19 cellular contexts compared by ENCODE assay signal in the genomic region with DNA sequence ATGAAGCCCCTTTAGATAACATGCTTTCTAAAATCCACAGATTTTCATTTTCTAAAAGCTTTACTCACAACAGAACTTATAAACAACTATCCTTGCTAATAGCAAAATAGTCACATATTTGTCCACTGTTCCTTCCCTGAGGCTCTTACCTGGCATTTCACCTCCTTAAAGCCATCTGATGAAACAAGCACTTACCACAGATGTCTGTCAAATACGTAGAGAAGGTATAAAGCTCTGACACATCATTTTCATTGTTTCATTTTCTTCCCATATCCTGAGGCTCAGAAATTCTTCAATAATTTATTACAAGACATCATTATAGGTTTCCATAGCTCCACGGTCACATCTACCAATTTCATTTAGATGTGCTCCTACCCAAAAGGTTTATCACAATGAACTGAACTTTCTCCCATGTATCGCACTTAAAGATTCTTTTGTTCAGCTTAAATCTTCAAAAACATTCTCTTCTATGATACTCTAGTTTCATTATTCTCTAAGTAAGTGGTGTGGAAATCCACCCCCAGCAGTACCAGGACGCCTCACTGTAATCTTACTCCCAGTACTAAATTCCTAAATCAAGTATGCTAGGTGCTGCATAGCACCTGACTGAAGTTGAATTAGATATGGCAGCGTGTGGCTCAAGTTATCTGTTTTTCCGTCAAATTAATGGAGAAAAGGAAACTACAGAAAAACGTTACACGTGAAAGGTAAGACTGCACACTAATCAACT.
DNase-seq lines count a peak whose midpoint lies in the region; ATAC-seq, FAIRE-seq and TF ChIP-seq lines count a peak whose summit lies in the region.
"Had no signal": no experiment of that assay in that cellular context is flagged by ENCODE, and none has a peak within 500 bp of the region (broad histone marks: within the 10 kb centered on the region; RNA-seq: fewer than 3 reads in every experiment).

No MANE protein-coding gene starts in this region.

- TF ChIP-seq CTCF in K562 (IDR thresholded peaks at IDR 0.05 in 2 of 3, conservative IDR thresholded peaks at IDR 0.05 in 1 of 3; ENCODE audit: insufficient read depth in 2 of 3, low read depth in 1 of 3, low read length in 3 of 3) (no peak), epithelial cell of esophagus (IDR thresholded peaks at IDR 0.05; ENCODE audit: insufficient read depth, low read depth, low read length, missing control alignments) (no peak), neural cell (IDR thresholded peaks at IDR 0.05; ENCODE audit: poor library complexity, severe bottlenecking) (no peak), smooth muscle cell (IDR thresholded peaks at IDR 0.05; ENCODE audit: borderline replicate concordance, insufficient read depth, poor library complexity, severe bottlenecking) (no peak), pancreas (IDR thresholded peaks at IDR 0.05) (no peak)

- H3K9me2 ChIP-seq in neural cell (ENCODE audit: insufficient read depth, low read length): no peaks in the 10 kb centered on the region

- POLR2A ChIA-PET in K562 (lab: Yijun Ruan, JAX): interaction anchor here (1.1 to 1.4 kb wide), 2 partner anchors 13 to 27 kb away, joined by 3 read pairs; no protein-coding TSS in a partner anchor

- 86% methylated on average over 8 of the region's 8 CpGs for WGBS in K562 (ENCODE audit: insufficient coverage, low coverage, missing lambda C conversion rate)
- WGBS in smooth muscle cell (ENCODE audit: low lambda C conversion rate): 94% methylated on average over 8 of the region's 8 CpGs
- WGBS in pancreas, 2 donors: 85 to 95% methylated on average over 8 of the region's 8 CpGs

- intact Hi-C loops in K562 (cut with micrococcal nuclease): no loop called here
- intact Hi-C loops in pancreas (cut with DNase I): no loop called here
- intact Hi-C loops in left ventricle myocardium superior (cut with micrococcal nuclease): no loop called here

- H4K20me1 ChIP-seq in K562 (replicated peaks; ENCODE audit: control insufficient read depth, insufficient read depth, low read length) (peaks cover 13% of the 10 kb centered on the region), neural cell (ENCODE audit: insufficient read depth) (no peaks in the 10 kb centered on the region), smooth muscle cell (ENCODE audit: low read depth) (peaks cover 3% of the 10 kb centered on the region)

- TF ChIP-seq RAD21 in K562 (CRISPR knock-in tag; conservative IDR thresholded peaks at IDR 0.05 in 1 of 2, IDR thresholded peaks at IDR 0.05 in 1 of 2) (no peak), neural cell (conservative IDR thresholded peaks at IDR 0.05) (no peak)

- H3K9ac ChIP-seq in K562 (ENCODE audit: insufficient read depth in 1 of 2, low read depth in 2 of 2, low read length in 2 of 2): no peak overlapping the region
- H3K9ac ChIP-seq in neural cell (ENCODE audit: low read length): no peak overlapping the region
- no peak overlapping the region for H3K9ac ChIP-seq in smooth muscle cell (ENCODE audit: low read depth)
- H3K9ac ChIP-seq: BLaER1 treated with 17β-estradiol and CSF1 and Interleukin-3, amounts not matched to agents 10 nM and 100 nM had no signal

- BruUV-seq in K562 (replicated peaks; lab: Mats Ljungman, UMichigan): no TSS peak

- ATAC-seq in K562 (no peak), pancreas (no peak), GM21737 (IDR thresholded peaks at IDR 0.05; ENCODE audit: unreplicated experiment) (no peak), left ventricle myocardium superior (no peak)

- no peak overlapping the region for H3K4me2 ChIP-seq in K562 (ENCODE audit: insufficient read depth, low read length)
- no peak overlapping the region for H3K4me2 ChIP-seq in neural cell (ENCODE audit: low read length)
- no peak overlapping the region for H3K4me2 ChIP-seq in smooth muscle cell
- H3K4me2 ChIP-seq: BLaER1 treated with 17β-estradiol and CSF1 and Interleukin-3, amounts not matched to agents 10 nM and 100 nM had no signal

- H3K4me1 ChIP-seq in K562 (replicated peaks in 1 of 2; ENCODE audit: control insufficient read depth in 2 of 2, insufficient read depth in 2 of 2, low read length in 2 of 2) (no peaks in the 10 kb centered on the region; a peak in 1 of 5 replicates), smooth muscle cell (ENCODE audit: low read depth) (peaks cover 14% of the 10 kb centered on the region), pancreas (no peaks in the 10 kb centered on the region)

- H3K9me1 ChIP-seq in K562 (ENCODE audit: control insufficient read depth, insufficient read depth, low read length): no peaks in the 10 kb centered on the region

- H3K9me3 ChIP-seq in K562 (replicated peaks; ENCODE audit: control insufficient read depth, insufficient read depth, low read depth, low read length) (no peaks in the 10 kb centered on the region), neural cell (ENCODE audit: low read length) (no peaks in the 10 kb centered on the region), smooth muscle cell (replicated peaks; ENCODE audit: low read depth) (no peaks in the 10 kb centered on the region), pancreas (no peaks in the 10 kb centered on the region)
- H3K9me3 ChIP-seq: BE2C; BLaER1 treated with 17β-estradiol and CSF1 and Interleukin-3, amounts not matched to agents 10 nM and 100 nM; HAP-1 had no signal

- H3K36me3 ChIP-seq in K562 (ENCODE audit: control insufficient read depth, insufficient read depth, low read length) (peaks cover 19% of the 10 kb centered on the region), neural cell (ENCODE audit: insufficient read depth, low read length) (no peaks in the 10 kb centered on the region), smooth muscle cell (ENCODE audit: low read depth) (no peaks in the 10 kb centered on the region), pancreas (no peaks in the 10 kb centered on the region)
- H3K36me3 ChIP-seq: BLaER1 treated with 17β-estradiol and CSF1 and Interleukin-3, amounts not matched to agents 10 nM and 100 nM; HAP-1 had no signal

- H3F3A ChIP-seq in neural cell (ENCODE audit: insufficient read depth, low read length, poor library complexity, severe bottlenecking): no peaks in the 10 kb centered on the region
- peaks cover 18% of the 10 kb centered on the region for H3F3A ChIP-seq in smooth muscle cell (ENCODE audit: low read depth)

- in situ Hi-C loops in K562 (cut with MboI): no loop called here

- H3K4me3 ChIP-seq in K562: no peak overlapping the region
- no peak overlapping the region for H3K4me3 ChIP-seq in epithelial cell of esophagus (ENCODE audit: low read length)
- H3K4me3 ChIP-seq in neural cell (ENCODE audit: low read length): no peak overlapping the region
- H3K4me3 ChIP-seq in smooth muscle cell: no peak overlapping the region
- H3K4me3 ChIP-seq in pancreas: no peak overlapping the region
- H3K4me3 ChIP-seq: BLaER1 treated with 17β-estradiol and CSF1 and Interleukin-3, amounts not matched to agents 10 nM and 100 nM; HAP-1 had no signal

- H3K27me3 ChIP-seq in K562 (ENCODE audit: control insufficient read depth in 2 of 2, insufficient read depth in 2 of 2, low read length in 2 of 2): no peaks in the 10 kb centered on the region
- no peaks in the 10 kb centered on the region for H3K27me3 ChIP-seq in neural cell (ENCODE audit: insufficient read depth, low read depth, low read length)
- no peaks in the 10 kb centered on the region for H3K27me3 ChIP-seq in smooth muscle cell (ENCODE audit: low read depth)
- H3K27me3 ChIP-seq in pancreas: no peaks in the 10 kb centered on the region
- H3K27me3 ChIP-seq: BE2C; BLaER1 treated with 17β-estradiol and CSF1 and Interleukin-3, amounts not matched to agents 10 nM and 100 nM had no signal

- TF ChIP-seq POLR2A in K562 (conservative IDR thresholded peaks at IDR 0.05): no peak

- CTCF ChIA-PET in K562 (lab: Yijun Ruan, JAX; ENCODE audit: low intra/inter-chr PET ratio): no interaction called here

- peak; percentile 44 for FAIRE-seq in K562 (lab: Jason Lieb, UNC)
- no peak for FAIRE-seq in pancreas (lab: Jason Lieb, UNC)
- FAIRE-seq: GM12891, GM18507, H54 had no signal

- no peak for DNase-seq in K562 (ENCODE audit: extremely low read depth in 1 of 4, low spot score in 3 of 4)
- peak; percentile 8 for DNase-seq in epithelial cell of esophagus (ENCODE audit: low read depth)
- no peak for DNase-seq in smooth muscle cell (lab: John Stamatoyannopoulos, UW; ENCODE audit: unreplicated experiment)
- DNase-seq in pancreas: no peak
- no peak for DNase-seq in left ventricle myocardium superior
- DNase-seq: BE2C; CD4-positive, alpha-beta T cell; CD8-positive, alpha-beta memory T cell; DMS53; GF-D8; GOT3; HFFc6 had no signal

- H3K27ac ChIP-seq in K562 (ENCODE audit: extremely low read depth, low read depth, low read length) (no peak overlapping the region), neural cell (ENCODE audit: low read length) (peak overlapping the region; percentile 32), smooth muscle cell (ENCODE audit: low read depth) (peak overlapping the region; percentile 46), pancreas (no peak overlapping the region)
- H3K27ac ChIP-seq: BLaER1 treated with 17β-estradiol and CSF1 and Interleukin-3, amounts not matched to agents 10 nM and 100 nM had no signal

- H2AFZ ChIP-seq in K562 (ENCODE audit: low read depth, low read length) (no peak overlapping the region), neural cell (ENCODE audit: low read depth, low read length) (no peak overlapping the region), smooth muscle cell (ENCODE audit: low read depth) (no peak overlapping the region)

- H3K79me2 ChIP-seq in K562 (ENCODE audit: control insufficient read depth, insufficient read depth, low read length) (peaks cover 83% of the 10 kb centered on the region), neural cell (replicated peaks; ENCODE audit: insufficient read depth, low read length) (no peaks in the 10 kb centered on the region), smooth muscle cell (ENCODE audit: low read depth) (peaks cover 77% of the 10 kb centered on the region)

- TF ChIP-seq EP300 in K562 (IDR thresholded peaks at IDR 0.05; ENCODE audit: low read length): no peak
- no peak for TF ChIP-seq EP300 in neural cell (conservative IDR thresholded peaks at IDR 0.05; ENCODE audit: poor library complexity, severe bottlenecking)

TF ChIP-seq in K562, 482 proteins besides CTCF, POLR2A, EP300 and RAD21:
- TF ChIP-seq CHD1 (IDR thresholded peaks at IDR 0.05; ENCODE audit: low read length) (no peak), JUND (IDR thresholded peaks at IDR 0.05; ENCODE audit: borderline replicate concordance, low read depth, low read length) (no peak), JUND (tag; IDR thresholded peaks at IDR 0.05; ENCODE audit: borderline replicate concordance, low read depth, low read length) (no peak), ZNF764 (CRISPR knock-in tag; IDR thresholded peaks at IDR 0.05; ENCODE audit: low read depth) (no peak), ZNF384 (IDR thresholded peaks at IDR 0.05; ENCODE audit: low read depth, low read length) (no peak)

TF ChIP-seq in neural cell, 6 proteins besides CTCF, POLR2A, EP300 and RAD21 (continues in another document):
- TF ChIP-seq POLR2AphosphoS5 (IDR thresholded peaks at IDR 0.05): no peak

Comparison
In these comparisons a context has a peak if more than half of its experiments do, and no peak if none do; other contexts are left out.
1. H3K27ac ChIP-seq: peak in neural cell (single experiment) and smooth muscle cell (single experiment); none in K562 (single experiment) and pancreas (0 of 4).